Comparison of ENCODE assay signal across 28 cellular contexts in genomic region chr13:61709258-61709657, GRCh38.
"Had no signal": no experiment of that assay in that cellular context is flagged by ENCODE, and none has a peak within 500 bp of the region (broad histone marks: within the 10 kb centered on the region; RNA-seq: fewer than 3 reads in every experiment).

No MANE protein-coding gene starts in this region.

- H3K9me3 ChIP-seq: colonic mucosa, esophagus muscularis mucosa, gastrocnemius medialis, gastroesophageal sphincter had no signal

- H3K27me3 ChIP-seq: colonic mucosa, dorsolateral prefrontal cortex, esophagus muscularis mucosa, esophagus squamous epithelium, foreskin keratinocyte, gastrocnemius medialis, gastroesophageal sphincter, heart left ventricle, heart right ventricle had no signal

- FAIRE-seq: colon, endometrium, endothelial cell of umbilical vein, frontal cortex had no signal

- H3K4me1 ChIP-seq: colonic mucosa, esophagus muscularis mucosa, esophagus squamous epithelium, foreskin keratinocyte, gastrocnemius medialis, gastroesophageal sphincter, heart left ventricle, heart right ventricle had no signal

- H3K27ac ChIP-seq: colonic mucosa, coronary artery, dorsolateral prefrontal cortex, epithelial cell of prostate, esophagus muscularis mucosa, esophagus squamous epithelium, foreskin keratinocyte, gastrocnemius medialis, gastroesophageal sphincter, heart left ventricle, heart right ventricle had no signal

- DNase-seq: colonic mucosa; cortex of kidney; dermis blood vessel endothelial cell; dorsolateral prefrontal cortex; effector CD4-positive, alpha-beta T cell; effector CD8-positive, alpha-beta T cell; effector memory CD4-positive, alpha-beta T cell; effector memory CD8-positive, alpha-beta T cell; endodermal cell; erythroblast; esophagus squamous epithelium; foreskin fibroblast; foreskin keratinocyte; foreskin melanocyte; gastrocnemius medialis; glutamatergic neuron; head of caudate nucleus; heart left ventricle; heart right ventricle had no signal

- H3K4me3 ChIP-seq: colonic mucosa, coronary artery, dorsolateral prefrontal cortex, esophagus muscularis mucosa, esophagus squamous epithelium, gastrocnemius medialis, gastroesophageal sphincter, heart left ventricle, heart right ventricle had no signal

- ATAC-seq: effector memory CD8-positive, alpha-beta T cell; esophagus mucosa; foreskin keratinocyte; gastrocnemius medialis; gastroesophageal sphincter; heart left ventricle; heart right ventricle had no signal

- H3K36me3 ChIP-seq: colonic mucosa, esophagus muscularis mucosa, esophagus squamous epithelium, gastrocnemius medialis, gastroesophageal sphincter, heart left ventricle, heart right ventricle had no signal
